ENCODE assay signal across 9 cellular contexts in genomic region chr13:106349080-106349841, GRCh38.
DNase-seq lines count a peak whose midpoint lies in the region; ATAC-seq and TF ChIP-seq lines count a peak whose summit lies in the region.
"Had no signal": no experiment of that assay in that cellular context is flagged by ENCODE, and none has a peak within 500 bp of the region (broad histone marks: within the 10 kb centered on the region; RNA-seq: fewer than 3 reads in every experiment).

No MANE protein-coding gene starts in this region.

- CTCF ChIA-PET in CD4-positive, alpha-beta T cell (lab: Charles Lee): no interaction called here

- no peaks in the 10 kb centered on the region for H3K36me3 ChIP-seq in osteoblast (ENCODE audit: insufficient read depth, low read length)

- no peaks in the 10 kb centered on the region for H3K9me3 ChIP-seq in osteoblast (ENCODE audit: low read depth, low read length)
- H3K9me3 ChIP-seq in CD4-positive, alpha-beta T cell (ENCODE audit: control insufficient read depth, low read length): no peaks in the 10 kb centered on the region

- peaks cover 46% of the 10 kb centered on the region for H3K27me3 Mint-ChIP-seq in CD4-positive, alpha-beta T cell

- ATAC-seq in GM18873 (IDR thresholded peaks at IDR 0.05; ENCODE audit: low FRiP score, unreplicated experiment): no peak
- ATAC-seq in GM18909 (IDR thresholded peaks at IDR 0.05; ENCODE audit: poor library complexity, unreplicated experiment): no peak
- no peak for ATAC-seq in CD4-positive, alpha-beta T cell (ENCODE audit: poor library complexity)

- peak overlapping the region; percentile 56 for H3K27ac ChIP-seq in epithelial cell of prostate
- no peak overlapping the region for H3K27ac ChIP-seq in osteoblast (ENCODE audit: low read depth, low read length)
- H3K27ac ChIP-seq in CD4-positive, alpha-beta T cell (ENCODE audit: low read depth, low read length): no peak overlapping the region

- peak overlapping the region; percentile 65 for H3K4me3 ChIP-seq in osteoblast (ENCODE audit: insufficient read depth, low read length)

- peaks cover 23% of the 10 kb centered on the region for H3K27me3 ChIP-seq in osteoblast (ENCODE audit: insufficient read depth, low read length)
- H3K27me3 ChIP-seq in CD4-positive, alpha-beta T cell (ENCODE audit: control insufficient read depth, insufficient read depth, low read length): peaks cover 34% of the 10 kb centered on the region

- POLR2A ChIA-PET in CD4-positive, alpha-beta T cell (lab: Charles Lee): no interaction called here

- H3K4me2 ChIP-seq in osteoblast (ENCODE audit: insufficient read depth, low read length): peak overlapping the region; percentile 74

- peaks cover 15% of the 10 kb centered on the region for H3K4me1 ChIP-seq in osteoblast (ENCODE audit: insufficient read depth, low read length)

- DNase-seq in ELF-1 (ENCODE audit: low read depth, low spot score) (peak; percentile 75), NCI-H345 (lab: John Stamatoyannopoulos, UW) (peak; percentile 89), epithelial cell of prostate (ENCODE audit: low read depth, low spot score) (peak; percentile 74), osteoblast (ENCODE audit: insufficient read length, low spot score, missing footprints) (no peak), GM19238 (ENCODE audit: insufficient read length, low spot score) (no peak)
- DNase-seq in CD4-positive, alpha-beta T cell: no peak

- peak overlapping the region; percentile 77 for H2AFZ ChIP-seq in osteoblast (ENCODE audit: low read length)

- no peaks in the 10 kb centered on the region for H4K20me1 ChIP-seq in osteoblast (ENCODE audit: insufficient read depth, low read length)

- no peaks in the 10 kb centered on the region for H3K79me2 ChIP-seq in osteoblast (ENCODE audit: insufficient read depth, low read length)

- intact Hi-C loops in CD4-positive, alpha-beta T cell (cut with DNase I, micrococcal nuclease): no loop called here

- H3K9me3 Mint-ChIP-seq in CD4-positive, alpha-beta T cell: no peaks in the 10 kb centered on the region

- no peaks in the 10 kb centered on the region for H3K4me1 Mint-ChIP-seq in CD4-positive, alpha-beta T cell (ENCODE audit: low read depth)

- TF ChIP-seq CTCF in osteoblast (IDR thresholded peaks at IDR 0.05; ENCODE audit: extremely low read depth, low read depth, low read length): no peak
- TF ChIP-seq CTCF in CD4-positive, alpha-beta T cell (IDR thresholded peaks at IDR 0.05): no peak

- H3K36me3 Mint-ChIP-seq in CD4-positive, alpha-beta T cell (ENCODE audit: low read depth): no peaks in the 10 kb centered on the region
- H3K36me3 Mint-ChIP-seq: activated naive CD8-positive, alpha-beta T cell had no signal

- no peak overlapping the region for H3K4me3 Mint-ChIP-seq in CD4-positive, alpha-beta T cell
- H3K4me3 Mint-ChIP-seq: activated naive CD8-positive, alpha-beta T cell had no signal

- no peak overlapping the region for H3K27ac Mint-ChIP-seq in CD4-positive, alpha-beta T cell
- H3K27ac Mint-ChIP-seq: activated naive CD8-positive, alpha-beta T cell had no signal

Comparison
In these comparisons a context has a peak if more than half of its experiments do, and no peak if none do; other contexts are left out.
1. DNase-seq: peak in ELF-1 (single experiment), NCI-H345 (single experiment) and epithelial cell of prostate (single experiment); none in osteoblast (single experiment), CD4-positive, alpha-beta T cell (0 of 10) and GM19238 (single experiment).